Comparison of ENCODE assay signal across 12 cellular contexts in genomic region chr2:239348563-239349447, GRCh38. TPM values are rescaled to one million over a fixed set of nuclear protein-coding genes. Genes with fewer than 3 reads are reported as not detected.
DNase-seq lines count a peak whose midpoint lies in the region; ATAC-seq and TF ChIP-seq lines count a peak whose summit lies in the region.
"Had no signal": no experiment of that assay in that cellular context is flagged by ENCODE, and none has a peak within 500 bp of the region (broad histone marks: within the 10 kb centered on the region; RNA-seq: fewer than 3 reads in every experiment).

No MANE protein-coding gene starts in this region.

- peak; percentile 42 for DNase-seq in H7
- DNase-seq in caudate nucleus (lab: John Stamatoyannopoulos, UW): no peak
- DNase-seq in NOMO-1 treated with dmso at 0.1 percent for 144 hours (lab: John Stamatoyannopoulos, UW; ENCODE audit: unreplicated experiment): no peak
- no peak for DNase-seq in dorsolateral prefrontal cortex
- no peak for DNase-seq in T-helper 1 cell
- DNase-seq: activated naive CD4-positive, alpha-beta T cell treated with anti-CD3 and anti-CD28 coated beads, Interleukin-2, amount 10 ng/mL, durations not matched to agents 7 days and 5 days; CD8-positive, alpha-beta T cell; NCI-H1436 treated with DMSO at 0.1 percent for 48 hours; spleen had no signal

- intact Hi-C loops in dorsolateral prefrontal cortex (cut with DNase I): no loop called here

- no peaks in the 10 kb centered on the region for H3K27me3 ChIP-seq in H7 (ENCODE audit: control insufficient read depth, insufficient read depth, low read length)
- no peaks in the 10 kb centered on the region for H3K27me3 ChIP-seq in layer of hippocampus (ENCODE audit: control insufficient read depth, insufficient read depth, low read length)
- H3K27me3 ChIP-seq in skeletal muscle tissue (ENCODE audit: control insufficient read depth in 3 of 3, insufficient read depth in 3 of 3, low read length in 3 of 3): no peaks in the 10 kb centered on the region
- no peaks in the 10 kb centered on the region for H3K27me3 ChIP-seq in dorsolateral prefrontal cortex
- H3K27me3 ChIP-seq: spleen had no signal

- H3K27ac ChIP-seq in caudate nucleus (ENCODE audit: low read depth, low read length): peak overlapping the region; percentile 55
- H3K27ac ChIP-seq in layer of hippocampus (ENCODE audit: low read depth, low read length): peak overlapping the region; percentile 55
- no peak overlapping the region for H3K27ac ChIP-seq in skeletal muscle tissue (ENCODE audit: low read depth, low read length)
- peak overlapping the region in 19 of 59 donors; percentile 1 to 76 (median 31) for H3K27ac ChIP-seq in dorsolateral prefrontal cortex
- H3K27ac ChIP-seq: spleen had no signal

- H3K36me3 ChIP-seq in H7 (replicated peaks; ENCODE audit: control insufficient read depth, insufficient read depth, low read length): no peaks in the 10 kb centered on the region
- H3K36me3 ChIP-seq in skeletal muscle tissue (ENCODE audit: control insufficient read depth in 3 of 3, insufficient read depth in 3 of 3, low read length in 3 of 3): peaks cover 4 to 13% (median 12%) of the 10 kb centered on the region in 3 donors

- no peaks in the 10 kb centered on the region for H3K9me3 ChIP-seq in skeletal muscle tissue (ENCODE audit: control insufficient read depth in 3 of 3, low read length in 3 of 3)
- H3K9me3 ChIP-seq: spleen had no signal

- no peak for TF ChIP-seq CTCF in dorsolateral prefrontal cortex (IDR thresholded peaks at IDR 0.05 in 54 of 56, conservative IDR thresholded peaks at IDR 0.05 in 2 of 56; ENCODE audit: low read depth in 1 of 56, partially characterized antibody in 56 of 56)

- peak overlapping the region; percentile 12 to 68 (median 20) for H3K9ac ChIP-seq in skeletal muscle tissue (ENCODE audit: low read depth in 1 of 3, low read length in 3 of 3)

- H3K4me1 ChIP-seq in skeletal muscle tissue (ENCODE audit: control insufficient read depth in 3 of 3, insufficient read depth in 3 of 3, low read length in 3 of 3): peaks cover 7 to 34% (median 15%) of the 10 kb centered on the region in 3 donors
- H3K4me1 ChIP-seq: spleen had no signal

- H3K4me3 ChIP-seq in H7 (ENCODE audit: insufficient read depth, low read depth, low read length) (no peak overlapping the region), skeletal muscle tissue (ENCODE audit: low read length in 3 of 3) (peak overlapping the region in 1 of 3 donors; percentile 13), dorsolateral prefrontal cortex (no peak overlapping the region)
- H3K4me3 ChIP-seq: spleen had no signal

- ATAC-seq in GM19395 (IDR thresholded peaks at IDR 0.05; ENCODE audit: unreplicated experiment): no peak
- ATAC-seq: CD8-positive, alpha-beta T cell had no signal

RNA-seq across cellular contexts. Expression of gene HDAC4, which starts 52.0 kb away (rescaled TPM):
- 18.1 and 28.5 TPM in 2 replicates for total RNA-seq in H7 (2014; rRNA removed; shearing (Covaris generic))
- total RNA-seq in skeletal muscle tissue: 23.5 TPM
- 100 to 1,000 TPM in 51 of 120 experiments, 10 to 100 TPM in 69; 57.4 to 167 (median 97.8) TPM for total RNA-seq in dorsolateral prefrontal cortex
